Comparison of ENCODE assay signal across 1 cellular context in genomic region chr13:49635599-49636433, GRCh38.
TF ChIP-seq lines count a peak whose summit lies in the region.

No MANE protein-coding gene starts in this region.

TF ChIP-seq in WTC11, 78 proteins besides CTCF, POLR2A, EP300 and RAD21 (continued from another document):
- TF ChIP-seq SP1 (CRISPR knock-in tag; conservative IDR thresholded peaks at IDR 0.05): peak; percentile 36; the same call in 1 of the 2 replicates
